Comparison of ENCODE assay signal across 8 cellular contexts in genomic region chr13:97344250-97345175, GRCh38.
DNase-seq lines count a peak whose midpoint lies in the region; ATAC-seq and TF ChIP-seq lines count a peak whose summit lies in the region.

No MANE protein-coding gene starts in this region.

- intact Hi-C loops in left lung (cut with DNase I), result loop anchor here in 1 of 2 donors (5.0 to 10.0 kb wide), 2 partner anchors 120 to 232 kb away; partner anchors contain the start of gene MBNL2

- H3K36me3 ChIP-seq in HAP-1 (replicated peaks), result no peaks in the 10 kb centered on the region
- peaks cover 0 to 42% of the 10 kb centered on the region in 2 donors for H3K36me3 ChIP-seq in left lung

- H3K9me3 ChIP-seq in HAP-1 (no peaks in the 10 kb centered on the region), left lung (no peaks in the 10 kb centered on the region)

- no peak overlapping the region for H3K4me3 ChIP-seq in HAP-1
- no peak overlapping the region for H3K4me3 ChIP-seq in choroid plexus epithelial cell (ENCODE audit: low read depth, low read length)
- H3K4me3 ChIP-seq in left lung, result no peak overlapping the region

- no peak overlapping the region for H3K27ac ChIP-seq in left lung

- DNase-seq in NCI-H2107 treated with DMSO at 0.1 percent for 48 hours (lab: John Stamatoyannopoulos, UW; ENCODE audit: unreplicated experiment) (peak; percentile 20), NCI-H2107 (lab: John Stamatoyannopoulos, UW) (no peak), HAP-1 (ENCODE audit: low spot score in 2 of 2) (peak; percentile 68 to 71), NCI-H1092 treated with DMSO at 0.1 percent for 48 hours (lab: John Stamatoyannopoulos, UW) (peak; percentile 69), UCSD-AML1 (lab: John Stamatoyannopoulos, UW; ENCODE audit: unreplicated experiment) (peak; percentile 37), choroid plexus epithelial cell (ENCODE audit: low read depth) (peak; percentile 81), left lung (peak in 1 of 2 donors; percentile 38)
- DNase-seq in stimulated activated CD8-positive, alpha-beta memory T cell treated with anti-CD3 and anti-CD28 coated beads, Interleukin-15, amount 100 ng/mL, for 1 hour (ENCODE audit: low read depth), result peak; percentile 7

- peak; percentile 83 for ATAC-seq in left lung

- H3K4me1 ChIP-seq in HAP-1 (peaks cover 4% of the 10 kb centered on the region; the same call in 1 of the 2 replicates), left lung (peaks cover 0 to 10% of the 10 kb centered on the region in 2 donors)

- peak; percentile 83 for TF ChIP-seq CTCF in choroid plexus epithelial cell (conservative IDR thresholded peaks at IDR 0.05; ENCODE audit: low read depth, low read length)
- TF ChIP-seq CTCF in left lung (IDR thresholded peaks at IDR 0.05), result peak; percentile 49 to 50

- in situ Hi-C loops in HAP-1 (cut with MboI; ENCODE audit: low sequenced_read_pairs), result no loop called here

- H3K27me3 ChIP-seq in HAP-1 (ENCODE audit: low read depth) (no peaks in the 10 kb centered on the region), left lung (no peaks in the 10 kb centered on the region)
